Comparison of ENCODE assay signal across 8 cellular contexts in genomic region chr10:92849234-92849525, GRCh38. TPM values are rescaled to one million over a fixed set of nuclear protein-coding genes. Genes with fewer than 3 reads are reported as not detected.
DNase-seq lines count a peak whose midpoint lies in the region; ATAC-seq, FAIRE-seq and TF ChIP-seq lines count a peak whose summit lies in the region.

No MANE protein-coding gene starts in this region.

- no peak for FAIRE-seq in RCC 7860 (lab: Jason Lieb, UNC)

- peaks cover 0 to 8% (median 0%) of the 10 kb centered on the region in 11 experiments; a peak in 2 of 22 replicates for H4K20me1 ChIP-seq in BLaER1 treated with 17β-estradiol and CSF1 and Interleukin-3, amounts not matched to agents 10 nM and 100 nM

- H3K9ac ChIP-seq in BLaER1 treated with 17β-estradiol and CSF1 and Interleukin-3, amounts not matched to agents 10 nM and 100 nM: peak overlapping the region; percentile 85 to 93 (median 90)

- DNase-seq in body of pancreas (no peak), mucosa of descending colon (no peak), RCC 7860 (ENCODE audit: low spot score) (no peak), D341Med (ENCODE audit: low spot score) (no peak)

- peak overlapping the region; percentile 75 to 97 (median 89) for H3K4me2 ChIP-seq in BLaER1 treated with 17β-estradiol and CSF1 and Interleukin-3, amounts not matched to agents 10 nM and 100 nM

- no peaks in the 10 kb centered on the region for H3K27me3 ChIP-seq in BLaER1 treated with 17β-estradiol and CSF1 and Interleukin-3, amounts not matched to agents 10 nM and 100 nM
- no peaks in the 10 kb centered on the region for H3K27me3 ChIP-seq in body of pancreas

- H3K9me3 ChIP-seq in BLaER1 treated with 17β-estradiol and CSF1 and Interleukin-3, amounts not matched to agents 10 nM and 100 nM (replicated peaks in 1 of 11): peaks cover 0 to 4% (median 0%) of the 10 kb centered on the region in 11 experiments; a peak in 1 of 22 replicates
- H3K9me3 ChIP-seq in body of pancreas: no peaks in the 10 kb centered on the region
- no peaks in the 10 kb centered on the region for H3K9me3 ChIP-seq in mucosa of descending colon

- H3K4me1 ChIP-seq in BLaER1 treated with 17β-estradiol and CSF1 and Interleukin-3, amounts not matched to agents 10 nM and 100 nM: peaks cover 31 to 53% (median 41%) of the 10 kb centered on the region in 10 experiments
- peaks cover 18% of the 10 kb centered on the region for H3K4me1 ChIP-seq in body of pancreas
- peaks cover 8% of the 10 kb centered on the region for H3K4me1 ChIP-seq in mucosa of descending colon (ENCODE audit: low read depth)

- ATAC-seq in HG03520 (IDR thresholded peaks at IDR 0.05; ENCODE audit: unreplicated experiment) (peak; percentile 31), body of pancreas (no peak), mucosa of descending colon (no peak), GM18868 (IDR thresholded peaks at IDR 0.05; ENCODE audit: unreplicated experiment) (no peak), GM21360 (IDR thresholded peaks at IDR 0.05; ENCODE audit: unreplicated experiment) (no peak)

- TF ChIP-seq CTCF in body of pancreas (IDR thresholded peaks at IDR 0.05) (no peak), mucosa of descending colon (IDR thresholded peaks at IDR 0.05) (no peak)

- intact Hi-C loops in body of pancreas (cut with DNase I) (no loop called here), mucosa of descending colon (cut with DNase I, micrococcal nuclease) (no loop called here)

- 0% methylated on average over 7 of the region's 7 CpGs for WGBS in body of pancreas, 2 donors

- H3K36me3 ChIP-seq in BLaER1 treated with 17β-estradiol and CSF1 and Interleukin-3, amounts not matched to agents 10 nM and 100 nM: no peaks in the 10 kb centered on the region
- no peaks in the 10 kb centered on the region for H3K36me3 ChIP-seq in body of pancreas (replicated peaks in 1 of 2; ENCODE audit: insufficient read depth in 1 of 2, low read depth in 2 of 2)
- no peaks in the 10 kb centered on the region for H3K36me3 ChIP-seq in mucosa of descending colon (ENCODE audit: low read depth)

- H3K4me3 ChIP-seq in BLaER1 treated with 17β-estradiol and CSF1 and Interleukin-3, amounts not matched to agents 10 nM and 100 nM: peak overlapping the region; percentile 77 to 97 (median 93)
- H3K4me3 ChIP-seq in body of pancreas (peak overlapping the region; percentile 98), mucosa of descending colon (peak overlapping the region; percentile 85)

- no peak for TF ChIP-seq POLR2A in body of pancreas (IDR thresholded peaks at IDR 0.05)

- H3K27ac ChIP-seq in BLaER1 treated with 17β-estradiol and CSF1 and Interleukin-3, amounts not matched to agents 10 nM and 100 nM: peak overlapping the region; percentile 79 to 93 (median 88); a peak in 21 of 22 replicates
- peak overlapping the region; percentile 84 to 90 (median 88) for H3K27ac ChIP-seq in body of pancreas

RNA-seq across cellular contexts. Expression of gene EXOC6, which starts 0.9 kb away (rescaled TPM):
- total RNA-seq in body of pancreas: 10 to 100 TPM; 13.2 to 70.8 TPM
- 10 to 100 TPM; 12.7 to 13.9 (median 13.1) TPM for total RNA-seq in mucosa of descending colon
